In genomic region chr4:108018884-108019187, GRCh38 we compare ENCODE assay signal across 8 cellular contexts. TPM values are rescaled to one million over a fixed set of nuclear protein-coding genes. Genes with fewer than 3 reads are reported as not detected.
A peak's percentile ranks its signal among the peaks of the same experiment; 100 is the strongest.
DNase-seq lines count a peak whose midpoint lies in the region; ATAC-seq and TF ChIP-seq lines count a peak whose summit lies in the region.
"Had no signal": no experiment of that assay in that cellular context is flagged by ENCODE, and none has a peak within 500 bp of the region (broad histone marks: within the 10 kb centered on the region; RNA-seq: fewer than 3 reads in every experiment).

No MANE protein-coding gene starts in this region.

- H3K4me3 Mint-ChIP-seq in CD4-positive, alpha-beta T cell = no peak overlapping the region
- H3K4me3 Mint-ChIP-seq in activated naive CD8-positive, alpha-beta T cell treated with anti-CD3 and anti-CD28 coated beads, Interleukin-2, amount 50 U/mL, for 24 hours = no peak overlapping the region
- H3K4me3 Mint-ChIP-seq in activated CD8-positive, alpha-beta memory T cell treated with anti-CD3 and anti-CD28 coated beads, Interleukin-2, amount 10 ng/mL, durations not matched to agents 7 days and 5 days = no peak overlapping the region
- H3K4me3 Mint-ChIP-seq: CD4-positive, alpha-beta memory T cell had no signal

- H3K36me3 ChIP-seq in neural cell (ENCODE audit: insufficient read depth, low read length) = peaks cover 15% of the 10 kb centered on the region

- no peaks in the 10 kb centered on the region for H3K9me3 ChIP-seq in CD4-positive, alpha-beta T cell (ENCODE audit: control insufficient read depth, low read length)
- H3K9me3 ChIP-seq in neural cell (ENCODE audit: low read length) = no peaks in the 10 kb centered on the region

- H3K27ac ChIP-seq in 22Rv1 (no peak overlapping the region), neural cell (ENCODE audit: low read length) (no peak overlapping the region)
- H3K27ac ChIP-seq in CD4-positive, alpha-beta T cell (ENCODE audit: low read depth, low read length) = no peak overlapping the region

- H3K4me3 ChIP-seq in neural cell (ENCODE audit: low read length) = no peak overlapping the region

- POLR2A ChIA-PET in CD4-positive, alpha-beta T cell (lab: Charles Lee) = interaction anchor here (0.7 to 1.9 kb wide), 11 partner anchors 11 to 632 kb away, joined by 3 to 16 read pairs (median 3); partner anchors contain the start of genes OSTC and RPL34

- no peaks in the 10 kb centered on the region for H3F3A ChIP-seq in neural cell (ENCODE audit: insufficient read depth, low read length, poor library complexity, severe bottlenecking)

- no peak for ATAC-seq in CD4-positive, alpha-beta T cell (ENCODE audit: poor library complexity)
- no peak for ATAC-seq in activated naive CD8-positive, alpha-beta T cell treated with anti-CD3 and anti-CD28 coated beads, Interleukin-2, amount 50 U/mL, for 24 hours
- ATAC-seq in activated CD8-positive, alpha-beta memory T cell treated with anti-CD3 and anti-CD28 coated beads, Interleukin-2, amount 10 ng/mL, durations not matched to agents 7 days and 5 days = no peak
- no peak for ATAC-seq in GM19463 (IDR thresholded peaks at IDR 0.05; ENCODE audit: unreplicated experiment)

- H3K27ac Mint-ChIP-seq in CD4-positive, alpha-beta T cell = no peak overlapping the region
- H3K27ac Mint-ChIP-seq in activated naive CD8-positive, alpha-beta T cell treated with anti-CD3 and anti-CD28 coated beads, Interleukin-2, amount 50 U/mL, for 24 hours = peak overlapping the region; percentile 15
- H3K27ac Mint-ChIP-seq in activated CD8-positive, alpha-beta memory T cell treated with anti-CD3 and anti-CD28 coated beads, Interleukin-2, amount 10 ng/mL, durations not matched to agents 7 days and 5 days = no peak overlapping the region

- H3K27me3 ChIP-seq in CD4-positive, alpha-beta T cell (ENCODE audit: control insufficient read depth, insufficient read depth, low read length) = no peaks in the 10 kb centered on the region
- H3K27me3 ChIP-seq in neural cell (ENCODE audit: insufficient read depth, low read depth, low read length) = no peaks in the 10 kb centered on the region

- no peak overlapping the region for H3K4me2 ChIP-seq in neural cell (ENCODE audit: low read length)

- H3K9me3 Mint-ChIP-seq in CD4-positive, alpha-beta T cell = no peaks in the 10 kb centered on the region
- no peaks in the 10 kb centered on the region for H3K9me3 Mint-ChIP-seq in activated naive CD8-positive, alpha-beta T cell treated with anti-CD3 and anti-CD28 coated beads, Interleukin-2, amount 50 U/mL, for 24 hours
- no peaks in the 10 kb centered on the region for H3K9me3 Mint-ChIP-seq in activated CD8-positive, alpha-beta memory T cell treated with anti-CD3 and anti-CD28 coated beads, Interleukin-2, amount 10 ng/mL, durations not matched to agents 7 days and 5 days (ENCODE audit: low read depth)
- H3K9me3 Mint-ChIP-seq: CD4-positive, alpha-beta memory T cell had no signal

- H3K9ac ChIP-seq in neural cell (ENCODE audit: low read length) = no peak overlapping the region

- TF ChIP-seq EP300 in neural cell (conservative IDR thresholded peaks at IDR 0.05; ENCODE audit: poor library complexity, severe bottlenecking) = no peak

- intact Hi-C loops in CD4-positive, alpha-beta T cell (cut with DNase I, micrococcal nuclease) = loop anchor here (1.0 to 5.0 kb wide), 4 partner anchors 494 to 1387 kb away; no protein-coding TSS in a partner anchor

- H4K20me1 ChIP-seq in neural cell (ENCODE audit: insufficient read depth) = no peaks in the 10 kb centered on the region

- H3K79me2 ChIP-seq in neural cell (replicated peaks; ENCODE audit: insufficient read depth, low read length) = no peaks in the 10 kb centered on the region

- peaks cover 80% of the 10 kb centered on the region for H3K36me3 Mint-ChIP-seq in CD4-positive, alpha-beta T cell (ENCODE audit: low read depth)
- peaks cover 28% of the 10 kb centered on the region for H3K36me3 Mint-ChIP-seq in activated naive CD8-positive, alpha-beta T cell treated with anti-CD3 and anti-CD28 coated beads, Interleukin-2, amount 50 U/mL, for 24 hours (ENCODE audit: low read depth)
- H3K36me3 Mint-ChIP-seq in activated CD8-positive, alpha-beta memory T cell treated with anti-CD3 and anti-CD28 coated beads, Interleukin-2, amount 10 ng/mL, durations not matched to agents 7 days and 5 days = peaks cover 24% of the 10 kb centered on the region

- H3K27me3 Mint-ChIP-seq in CD4-positive, alpha-beta T cell = no peaks in the 10 kb centered on the region
- no peaks in the 10 kb centered on the region for H3K27me3 Mint-ChIP-seq in activated naive CD8-positive, alpha-beta T cell treated with anti-CD3 and anti-CD28 coated beads, Interleukin-2, amount 50 U/mL, for 24 hours
- H3K27me3 Mint-ChIP-seq in activated CD8-positive, alpha-beta memory T cell treated with anti-CD3 and anti-CD28 coated beads, Interleukin-2, amount 10 ng/mL, durations not matched to agents 7 days and 5 days = no peaks in the 10 kb centered on the region
- H3K27me3 Mint-ChIP-seq: CD4-positive, alpha-beta memory T cell had no signal

- CTCF ChIA-PET in CD4-positive, alpha-beta T cell (lab: Charles Lee) = interaction anchor here (0.5 to 4.3 kb wide), 46 partner anchors 8 to 1387 kb away, joined by 3 to 62 read pairs (median 4); partner anchors contain the start of gene OSTC
- CTCF ChIA-PET in activated CD8-positive, alpha-beta memory T cell treated with anti-CD3 and anti-CD28 coated beads, Interleukin-2, amount 10 ng/mL, durations not matched to agents 7 days and 5 days (lab: Charles Lee) = interaction anchor here (0.6 to 4.5 kb wide), 43 partner anchors 10 to 663 kb away, joined by 3 to 37 read pairs (median 4); partner anchors contain the start of genes HADH, LEF1 and RPL34

- no peak overlapping the region for H2AFZ ChIP-seq in neural cell (ENCODE audit: low read depth, low read length)

- TF ChIP-seq CTCF in 22Rv1 (IDR thresholded peaks at IDR 0.05) (peak; percentile 53), neural cell (IDR thresholded peaks at IDR 0.05; ENCODE audit: poor library complexity, severe bottlenecking) (no peak)
- peak; percentile 9 for TF ChIP-seq CTCF in CD4-positive, alpha-beta T cell (IDR thresholded peaks at IDR 0.05)

- no peaks in the 10 kb centered on the region for H3K9me2 ChIP-seq in neural cell (ENCODE audit: insufficient read depth, low read length)

- DNase-seq in CD4-positive, alpha-beta T cell = no peak
- DNase-seq in activated naive CD8-positive, alpha-beta T cell treated with anti-CD3 and anti-CD28 coated beads, Interleukin-2, amount 50 U/mL, for 24 hours = no peak
- DNase-seq in activated CD8-positive, alpha-beta memory T cell treated with anti-CD3 and anti-CD28 coated beads, Interleukin-2, amount 10 ng/mL, durations not matched to agents 7 days and 5 days = no peak
- no peak for DNase-seq in NCI-H446 (lab: John Stamatoyannopoulos, UW)

- peak; percentile 21 for TF ChIP-seq RAD21 in neural cell (conservative IDR thresholded peaks at IDR 0.05)

- peaks cover 15% of the 10 kb centered on the region for H3K4me1 Mint-ChIP-seq in CD4-positive, alpha-beta T cell (ENCODE audit: low read depth)
- peaks cover 10% of the 10 kb centered on the region for H3K4me1 Mint-ChIP-seq in activated naive CD8-positive, alpha-beta T cell treated with anti-CD3 and anti-CD28 coated beads, Interleukin-2, amount 50 U/mL, for 24 hours
- H3K4me1 Mint-ChIP-seq in activated CD8-positive, alpha-beta memory T cell treated with anti-CD3 and anti-CD28 coated beads, Interleukin-2, amount 10 ng/mL, durations not matched to agents 7 days and 5 days = peaks cover 8% of the 10 kb centered on the region

TF ChIP-seq in neural cell, 6 proteins besides CTCF, POLR2A, EP300 and RAD21:
- no peak for TF ChIP-seq EZH2 (IDR thresholded peaks at IDR 0.05; ENCODE audit: borderline replicate concordance, insufficient read depth, low read length, poor library complexity, severe bottlenecking)
- TF ChIP-seq TAF1 (IDR thresholded peaks at IDR 0.05; ENCODE audit: low read depth) = no peak
- TF ChIP-seq SMC3 (conservative IDR thresholded peaks at IDR 0.05; ENCODE audit: poor library complexity) = no peak
- no peak for TF ChIP-seq POLR2AphosphoS5 (IDR thresholded peaks at IDR 0.05)
- no peak for TF ChIP-seq MXI1 (conservative IDR thresholded peaks at IDR 0.05; ENCODE audit: poor library complexity, severe bottlenecking)
- TF ChIP-seq REST (IDR thresholded peaks at IDR 0.05; ENCODE audit: borderline replicate concordance) = no peak
TF ChIP-seq in neural cell: peak in this region for 0.

RNA-seq across cellular contexts. Expression of gene HADH, which starts 29.1 kb away (rescaled TPM):
- 10 to 100 TPM; 16.1 to 16.3 TPM for total RNA-seq in CD4-positive, alpha-beta T cell
- polyA plus RNA-seq in neural cell = 25.7 and 29.6 TPM in 2 replicates
- 16.6 and 17.7 TPM in 2 replicates for polyA minus RNA-seq in neural cell
- 10 to 100 TPM; 47.3 to 51.1 TPM for total RNA-seq in activated CD8-positive, alpha-beta memory T cell treated with anti-CD3 and anti-CD28 coated beads, Interleukin-2, amount 10 ng/mL, durations not matched to agents 7 days and 5 days
